Comparison of ENCODE assay signal across 1 cellular context in the genomic region with DNA sequence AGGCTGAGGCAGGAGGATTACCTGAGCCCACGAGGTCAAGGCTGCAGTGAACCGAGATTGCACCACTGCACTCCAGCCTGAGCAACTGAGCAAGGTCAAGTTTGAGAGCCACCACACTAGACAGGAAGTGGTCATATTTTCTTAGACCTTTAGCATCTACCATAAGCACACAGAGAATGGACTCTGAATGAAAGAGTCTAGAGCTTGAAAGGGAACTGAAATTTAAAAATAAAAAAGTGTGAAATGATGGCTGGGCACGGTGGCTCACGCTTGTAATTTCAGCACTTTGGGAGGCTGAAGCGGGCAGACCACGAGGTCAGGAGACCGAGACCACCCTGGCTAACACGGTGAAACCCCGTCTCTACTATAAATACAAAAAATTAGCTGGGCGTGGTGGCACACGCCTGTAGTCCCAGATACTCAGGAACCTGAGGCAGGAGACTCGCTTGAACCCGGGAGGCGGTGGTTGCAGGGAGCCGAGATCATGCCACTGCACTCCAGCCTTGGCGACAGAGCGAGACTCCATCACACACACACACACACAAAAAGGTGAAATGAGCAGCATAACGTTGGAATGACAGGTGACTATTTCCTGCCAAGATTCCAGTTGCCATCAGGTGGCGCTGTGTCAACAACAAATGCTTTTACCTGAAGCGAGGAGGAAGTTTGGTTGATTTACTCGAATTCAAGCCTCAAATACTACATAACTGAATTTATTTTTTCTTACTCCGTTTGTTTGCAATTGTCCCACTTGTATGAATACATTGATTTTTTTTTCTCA.
TF ChIP-seq lines count a peak whose summit lies in the region.

No MANE protein-coding gene starts in this region.

TF ChIP-seq in K562, 482 proteins besides CTCF, POLR2A, EP300 and RAD21 (continues in another document):
- TF ChIP-seq, protein P1, sequence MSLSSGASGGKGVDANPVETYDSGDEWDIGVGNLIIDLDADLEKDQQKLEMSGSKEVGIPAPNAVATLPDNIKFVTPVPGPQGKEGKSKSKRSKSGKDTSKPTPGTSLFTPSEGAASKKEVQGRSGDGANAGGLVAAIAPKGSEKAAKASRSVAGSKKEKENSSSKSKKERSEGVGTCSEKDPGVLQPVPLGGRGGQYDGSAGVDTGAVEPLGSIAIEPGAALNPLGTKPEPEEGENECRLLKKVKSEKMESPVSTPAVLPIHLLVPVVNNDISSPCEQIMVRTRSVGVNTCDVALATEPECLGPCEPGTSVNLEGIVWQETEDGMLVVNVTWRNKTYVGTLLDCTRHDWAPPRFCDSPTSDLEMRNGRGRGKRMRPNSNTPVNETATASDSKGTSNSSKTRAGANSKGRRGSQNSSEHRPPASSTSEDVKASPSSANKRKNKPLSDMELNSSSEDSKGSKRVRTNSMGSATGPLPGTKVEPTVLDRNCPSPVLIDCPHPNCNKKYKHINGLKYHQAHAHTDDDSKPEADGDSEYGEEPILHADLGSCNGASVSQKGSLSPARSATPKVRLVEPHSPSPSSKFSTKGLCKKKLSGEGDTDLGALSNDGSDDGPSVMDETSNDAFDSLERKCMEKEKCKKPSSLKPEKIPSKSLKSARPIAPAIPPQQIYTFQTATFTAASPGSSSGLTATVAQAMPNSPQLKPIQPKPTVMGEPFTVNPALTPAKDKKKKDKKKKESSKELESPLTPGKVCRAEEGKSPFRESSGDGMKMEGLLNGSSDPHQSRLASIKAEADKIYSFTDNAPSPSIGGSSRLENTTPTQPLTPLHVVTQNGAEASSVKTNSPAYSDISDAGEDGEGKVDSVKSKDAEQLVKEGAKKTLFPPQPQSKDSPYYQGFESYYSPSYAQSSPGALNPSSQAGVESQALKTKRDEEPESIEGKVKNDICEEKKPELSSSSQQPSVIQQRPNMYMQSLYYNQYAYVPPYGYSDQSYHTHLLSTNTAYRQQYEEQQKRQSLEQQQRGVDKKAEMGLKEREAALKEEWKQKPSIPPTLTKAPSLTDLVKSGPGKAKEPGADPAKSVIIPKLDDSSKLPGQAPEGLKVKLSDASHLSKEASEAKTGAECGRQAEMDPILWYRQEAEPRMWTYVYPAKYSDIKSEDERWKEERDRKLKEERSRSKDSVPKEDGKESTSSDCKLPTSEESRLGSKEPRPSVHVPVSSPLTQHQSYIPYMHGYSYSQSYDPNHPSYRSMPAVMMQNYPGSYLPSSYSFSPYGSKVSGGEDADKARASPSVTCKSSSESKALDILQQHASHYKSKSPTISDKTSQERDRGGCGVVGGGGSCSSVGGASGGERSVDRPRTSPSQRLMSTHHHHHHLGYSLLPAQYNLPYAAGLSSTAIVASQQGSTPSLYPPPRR (CRISPR knock-in tag; IDR thresholded peaks at IDR 0.05; ENCODE audit: borderline replicate concordance), result no peak
- TF ChIP-seq FOXP1 (CRISPR knock-in tag; IDR thresholded peaks at IDR 0.05) (no peak), NR4A1 (CRISPR knock-in tag; IDR thresholded peaks at IDR 0.05) (no peak), NR4A1 (tag; IDR thresholded peaks at IDR 0.05) (no peak), PURB (CRISPR knock-in tag; IDR thresholded peaks at IDR 0.05; ENCODE audit: low read depth) (no peak), ZEB2 (IDR thresholded peaks at IDR 0.05) (peak; percentile 71), ZNF696 (CRISPR knock-in tag; conservative IDR thresholded peaks at IDR 0.05) (no peak), FOS (IDR thresholded peaks at IDR 0.05; ENCODE audit: extremely low read depth, insufficient read length) (no peak), SMAD2 (IDR thresholded peaks at IDR 0.05; ENCODE audit: low read depth, low read length) (no peak), SMARCA4 (IDR thresholded peaks at IDR 0.05) (peak; percentile 36), TAF9B (IDR thresholded peaks at IDR 0.05; ENCODE audit: partially characterized antibody) (no peak), ZNF668 (CRISPR knock-in tag; IDR thresholded peaks at IDR 0.05) (no peak), ZNF133 (CRISPR knock-in tag; IDR thresholded peaks at IDR 0.05) (no peak), HDAC1 (IDR thresholded peaks at IDR 0.05) (no peak), MED1 (CRISPR knock-in tag; IDR thresholded peaks at IDR 0.05; ENCODE audit: borderline replicate concordance) (no peak), SNRNP70 (optimal IDR thresholded peaks at IDR 0.05; ENCODE audit: low read depth, low read length) (no peak), ZNF24 (IDR thresholded peaks at IDR 0.05) (no peak), ZNF174 (CRISPR knock-in tag; IDR thresholded peaks at IDR 0.05) (no peak), CCNT2 (IDR thresholded peaks at IDR 0.05; ENCODE audit: borderline replicate concordance, extremely low read depth, insufficient read length, low read depth, low read length) (no peak), SIN3A (IDR thresholded peaks at IDR 0.05; ENCODE audit: borderline replicate concordance in 2 of 2, control insufficient read depth in 1 of 2, low read depth in 2 of 2, low read length in 2 of 2) (no peak), FOXM1 (IDR thresholded peaks at IDR 0.05; ENCODE audit: low read depth) (no peak), FOXM1 (CRISPR knock-in tag; IDR thresholded peaks at IDR 0.05; ENCODE audit: low read depth) (no peak), ZFP30 (CRISPR knock-in tag; IDR thresholded peaks at IDR 0.05; ENCODE audit: borderline replicate concordance) (no peak), BHLHE40 (IDR thresholded peaks at IDR 0.05; ENCODE audit: low read length) (no peak), SMARCB1 (IDR thresholded peaks at IDR 0.05; ENCODE audit: insufficient read length, low read depth) (no peak), MEIS2 (IDR thresholded peaks at IDR 0.05; ENCODE audit: partially characterized antibody) (peak; percentile 37), OTX1 (CRISPR knock-in tag; IDR thresholded peaks at IDR 0.05) (no peak), ZC3H8 (IDR thresholded peaks at IDR 0.05) (no peak), CC2D1A (IDR thresholded peaks at IDR 0.05) (peak; percentile 75), TRIM28 (IDR thresholded peaks at IDR 0.05) (no peak), ZNF75A (CRISPR knock-in tag; IDR thresholded peaks at IDR 0.05) (no peak)
- TF ChIP-seq, protein P2, sequence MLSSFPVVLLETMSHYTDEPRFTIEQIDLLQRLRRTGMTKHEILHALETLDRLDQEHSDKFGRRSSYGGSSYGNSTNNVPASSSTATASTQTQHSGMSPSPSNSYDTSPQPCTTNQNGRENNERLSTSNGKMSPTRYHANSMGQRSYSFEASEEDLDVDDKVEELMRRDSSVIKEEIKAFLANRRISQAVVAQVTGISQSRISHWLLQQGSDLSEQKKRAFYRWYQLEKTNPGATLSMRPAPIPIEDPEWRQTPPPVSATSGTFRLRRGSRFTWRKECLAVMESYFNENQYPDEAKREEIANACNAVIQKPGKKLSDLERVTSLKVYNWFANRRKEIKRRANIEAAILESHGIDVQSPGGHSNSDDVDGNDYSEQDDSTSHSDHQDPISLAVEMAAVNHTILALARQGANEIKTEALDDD (IDR thresholded peaks at IDR 0.05), result no peak
- TF ChIP-seq, protein P3, sequence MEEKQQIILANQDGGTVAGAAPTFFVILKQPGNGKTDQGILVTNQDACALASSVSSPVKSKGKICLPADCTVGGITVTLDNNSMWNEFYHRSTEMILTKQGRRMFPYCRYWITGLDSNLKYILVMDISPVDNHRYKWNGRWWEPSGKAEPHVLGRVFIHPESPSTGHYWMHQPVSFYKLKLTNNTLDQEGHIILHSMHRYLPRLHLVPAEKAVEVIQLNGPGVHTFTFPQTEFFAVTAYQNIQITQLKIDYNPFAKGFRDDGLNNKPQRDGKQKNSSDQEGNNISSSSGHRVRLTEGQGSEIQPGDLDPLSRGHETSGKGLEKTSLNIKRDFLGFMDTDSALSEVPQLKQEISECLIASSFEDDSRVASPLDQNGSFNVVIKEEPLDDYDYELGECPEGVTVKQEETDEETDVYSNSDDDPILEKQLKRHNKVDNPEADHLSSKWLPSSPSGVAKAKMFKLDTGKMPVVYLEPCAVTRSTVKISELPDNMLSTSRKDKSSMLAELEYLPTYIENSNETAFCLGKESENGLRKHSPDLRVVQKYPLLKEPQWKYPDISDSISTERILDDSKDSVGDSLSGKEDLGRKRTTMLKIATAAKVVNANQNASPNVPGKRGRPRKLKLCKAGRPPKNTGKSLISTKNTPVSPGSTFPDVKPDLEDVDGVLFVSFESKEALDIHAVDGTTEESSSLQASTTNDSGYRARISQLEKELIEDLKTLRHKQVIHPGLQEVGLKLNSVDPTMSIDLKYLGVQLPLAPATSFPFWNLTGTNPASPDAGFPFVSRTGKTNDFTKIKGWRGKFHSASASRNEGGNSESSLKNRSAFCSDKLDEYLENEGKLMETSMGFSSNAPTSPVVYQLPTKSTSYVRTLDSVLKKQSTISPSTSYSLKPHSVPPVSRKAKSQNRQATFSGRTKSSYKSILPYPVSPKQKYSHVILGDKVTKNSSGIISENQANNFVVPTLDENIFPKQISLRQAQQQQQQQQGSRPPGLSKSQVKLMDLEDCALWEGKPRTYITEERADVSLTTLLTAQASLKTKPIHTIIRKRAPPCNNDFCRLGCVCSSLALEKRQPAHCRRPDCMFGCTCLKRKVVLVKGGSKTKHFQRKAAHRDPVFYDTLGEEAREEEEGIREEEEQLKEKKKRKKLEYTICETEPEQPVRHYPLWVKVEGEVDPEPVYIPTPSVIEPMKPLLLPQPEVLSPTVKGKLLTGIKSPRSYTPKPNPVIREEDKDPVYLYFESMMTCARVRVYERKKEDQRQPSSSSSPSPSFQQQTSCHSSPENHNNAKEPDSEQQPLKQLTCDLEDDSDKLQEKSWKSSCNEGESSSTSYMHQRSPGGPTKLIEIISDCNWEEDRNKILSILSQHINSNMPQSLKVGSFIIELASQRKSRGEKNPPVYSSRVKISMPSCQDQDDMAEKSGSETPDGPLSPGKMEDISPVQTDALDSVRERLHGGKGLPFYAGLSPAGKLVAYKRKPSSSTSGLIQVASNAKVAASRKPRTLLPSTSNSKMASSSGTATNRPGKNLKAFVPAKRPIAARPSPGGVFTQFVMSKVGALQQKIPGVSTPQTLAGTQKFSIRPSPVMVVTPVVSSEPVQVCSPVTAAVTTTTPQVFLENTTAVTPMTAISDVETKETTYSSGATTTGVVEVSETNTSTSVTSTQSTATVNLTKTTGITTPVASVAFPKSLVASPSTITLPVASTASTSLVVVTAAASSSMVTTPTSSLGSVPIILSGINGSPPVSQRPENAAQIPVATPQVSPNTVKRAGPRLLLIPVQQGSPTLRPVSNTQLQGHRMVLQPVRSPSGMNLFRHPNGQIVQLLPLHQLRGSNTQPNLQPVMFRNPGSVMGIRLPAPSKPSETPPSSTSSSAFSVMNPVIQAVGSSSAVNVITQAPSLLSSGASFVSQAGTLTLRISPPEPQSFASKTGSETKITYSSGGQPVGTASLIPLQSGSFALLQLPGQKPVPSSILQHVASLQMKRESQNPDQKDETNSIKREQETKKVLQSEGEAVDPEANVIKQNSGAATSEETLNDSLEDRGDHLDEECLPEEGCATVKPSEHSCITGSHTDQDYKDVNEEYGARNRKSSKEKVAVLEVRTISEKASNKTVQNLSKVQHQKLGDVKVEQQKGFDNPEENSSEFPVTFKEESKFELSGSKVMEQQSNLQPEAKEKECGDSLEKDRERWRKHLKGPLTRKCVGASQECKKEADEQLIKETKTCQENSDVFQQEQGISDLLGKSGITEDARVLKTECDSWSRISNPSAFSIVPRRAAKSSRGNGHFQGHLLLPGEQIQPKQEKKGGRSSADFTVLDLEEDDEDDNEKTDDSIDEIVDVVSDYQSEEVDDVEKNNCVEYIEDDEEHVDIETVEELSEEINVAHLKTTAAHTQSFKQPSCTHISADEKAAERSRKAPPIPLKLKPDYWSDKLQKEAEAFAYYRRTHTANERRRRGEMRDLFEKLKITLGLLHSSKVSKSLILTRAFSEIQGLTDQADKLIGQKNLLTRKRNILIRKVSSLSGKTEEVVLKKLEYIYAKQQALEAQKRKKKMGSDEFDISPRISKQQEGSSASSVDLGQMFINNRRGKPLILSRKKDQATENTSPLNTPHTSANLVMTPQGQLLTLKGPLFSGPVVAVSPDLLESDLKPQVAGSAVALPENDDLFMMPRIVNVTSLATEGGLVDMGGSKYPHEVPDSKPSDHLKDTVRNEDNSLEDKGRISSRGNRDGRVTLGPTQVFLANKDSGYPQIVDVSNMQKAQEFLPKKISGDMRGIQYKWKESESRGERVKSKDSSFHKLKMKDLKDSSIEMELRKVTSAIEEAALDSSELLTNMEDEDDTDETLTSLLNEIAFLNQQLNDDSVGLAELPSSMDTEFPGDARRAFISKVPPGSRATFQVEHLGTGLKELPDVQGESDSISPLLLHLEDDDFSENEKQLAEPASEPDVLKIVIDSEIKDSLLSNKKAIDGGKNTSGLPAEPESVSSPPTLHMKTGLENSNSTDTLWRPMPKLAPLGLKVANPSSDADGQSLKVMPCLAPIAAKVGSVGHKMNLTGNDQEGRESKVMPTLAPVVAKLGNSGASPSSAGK (IDR thresholded peaks at IDR 0.05), result no peak
- TF ChIP-seq, protein P4, sequence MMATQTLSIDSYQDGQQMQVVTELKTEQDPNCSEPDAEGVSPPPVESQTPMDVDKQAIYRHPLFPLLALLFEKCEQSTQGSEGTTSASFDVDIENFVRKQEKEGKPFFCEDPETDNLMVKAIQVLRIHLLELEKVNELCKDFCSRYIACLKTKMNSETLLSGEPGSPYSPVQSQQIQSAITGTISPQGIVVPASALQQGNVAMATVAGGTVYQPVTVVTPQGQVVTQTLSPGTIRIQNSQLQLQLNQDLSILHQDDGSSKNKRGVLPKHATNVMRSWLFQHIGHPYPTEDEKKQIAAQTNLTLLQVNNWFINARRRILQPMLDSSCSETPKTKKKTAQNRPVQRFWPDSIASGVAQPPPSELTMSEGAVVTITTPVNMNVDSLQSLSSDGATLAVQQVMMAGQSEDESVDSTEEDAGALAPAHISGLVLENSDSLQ (IDR thresholded peaks at IDR 0.05), result peak; percentile 76
- TF ChIP-seq, protein P5, sequence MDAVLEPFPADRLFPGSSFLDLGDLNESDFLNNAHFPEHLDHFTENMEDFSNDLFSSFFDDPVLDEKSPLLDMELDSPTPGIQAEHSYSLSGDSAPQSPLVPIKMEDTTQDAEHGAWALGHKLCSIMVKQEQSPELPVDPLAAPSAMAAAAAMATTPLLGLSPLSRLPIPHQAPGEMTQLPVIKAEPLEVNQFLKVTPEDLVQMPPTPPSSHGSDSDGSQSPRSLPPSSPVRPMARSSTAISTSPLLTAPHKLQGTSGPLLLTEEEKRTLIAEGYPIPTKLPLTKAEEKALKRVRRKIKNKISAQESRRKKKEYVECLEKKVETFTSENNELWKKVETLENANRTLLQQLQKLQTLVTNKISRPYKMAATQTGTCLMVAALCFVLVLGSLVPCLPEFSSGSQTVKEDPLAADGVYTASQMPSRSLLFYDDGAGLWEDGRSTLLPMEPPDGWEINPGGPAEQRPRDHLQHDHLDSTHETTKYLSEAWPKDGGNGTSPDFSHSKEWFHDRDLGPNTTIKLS (IDR thresholded peaks at IDR 0.05; ENCODE audit: borderline replicate concordance, low read depth), result no peak
- TF ChIP-seq, protein P6, sequence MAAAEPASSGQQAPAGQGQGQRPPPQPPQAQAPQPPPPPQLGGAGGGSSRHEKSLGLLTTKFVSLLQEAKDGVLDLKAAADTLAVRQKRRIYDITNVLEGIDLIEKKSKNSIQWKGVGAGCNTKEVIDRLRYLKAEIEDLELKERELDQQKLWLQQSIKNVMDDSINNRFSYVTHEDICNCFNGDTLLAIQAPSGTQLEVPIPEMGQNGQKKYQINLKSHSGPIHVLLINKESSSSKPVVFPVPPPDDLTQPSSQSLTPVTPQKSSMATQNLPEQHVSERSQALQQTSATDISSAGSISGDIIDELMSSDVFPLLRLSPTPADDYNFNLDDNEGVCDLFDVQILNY (CRISPR knock-in tag; IDR thresholded peaks at IDR 0.05), result no peak
